ENCODE assay signal across 1 cellular context in genomic region chr3:43709022-43709421, GRCh38.
TF ChIP-seq lines count a peak whose summit lies in the region.

No MANE protein-coding gene starts in this region.

TF ChIP-seq in K562, 482 proteins besides CTCF, POLR2A, EP300 and RAD21 (continued from another document):
- no peak for TF ChIP-seq FOXO4 (CRISPR knock-in tag; IDR thresholded peaks at IDR 0.05)
